ENCODE assay signal across 14 cellular contexts in genomic region chr5:65696892-65697291, GRCh38.
"Had no signal": no experiment of that assay in that cellular context is flagged by ENCODE, and none has a peak within 500 bp of the region (broad histone marks: within the 10 kb centered on the region; RNA-seq: fewer than 3 reads in every experiment).

No MANE protein-coding gene starts in this region.

- H3K9me3 ChIP-seq: esophagus squamous epithelium, tibial nerve, vagina had no signal

- H3K4me3 ChIP-seq: esophagus squamous epithelium, tibial nerve, vagina had no signal

- DNase-seq: activated CD4-positive, alpha-beta T cell treated with anti-CD3 and anti-CD28 coated beads for 1 hour; activated CD4-positive, alpha-beta T cell treated with anti-CD3 and anti-CD28 coated beads, Interleukin-2, amount 50 U/mL, for 48 hours; activated CD8-positive, alpha-beta memory T cell treated with anti-CD3 and anti-CD28 coated beads, Interleukin-2, amount 10 ng/mL, durations not matched to agents 7 days and 5 days; activated effector memory CD4-positive, alpha-beta T cell treated with Interleukin-2 at 50 U/mL for 16 hours; activated T-cell treated with anti-CD3 and anti-CD28 coated beads, Interleukin-2, amount 50 U/mL, for 24 hours; brain microvascular endothelial cell; esophagus squamous epithelium; occipital lobe; stimulated activated CD4-positive, alpha-beta T cell treated with anti-CD3 and anti-CD28 coated beads, Interleukin-4, amount 100 ng/mL, for 4 hours; T-cell; T1000 had no signal

- H3K36me3 ChIP-seq: vagina had no signal

- H3K27ac ChIP-seq: brain microvascular endothelial cell, esophagus squamous epithelium, tibial nerve, vagina had no signal

- ATAC-seq: activated CD8-positive, alpha-beta memory T cell treated with anti-CD3 and anti-CD28 coated beads, Interleukin-2, amount 10 ng/mL, durations not matched to agents 7 days and 5 days; left lobe of liver; T-cell had no signal

- H3K4me1 ChIP-seq: esophagus squamous epithelium, vagina had no signal

- H3K27me3 ChIP-seq: brain microvascular endothelial cell, esophagus squamous epithelium, tibial nerve, vagina had no signal
